Comparison of ENCODE assay signal across 22 cellular contexts in the genomic region with DNA sequence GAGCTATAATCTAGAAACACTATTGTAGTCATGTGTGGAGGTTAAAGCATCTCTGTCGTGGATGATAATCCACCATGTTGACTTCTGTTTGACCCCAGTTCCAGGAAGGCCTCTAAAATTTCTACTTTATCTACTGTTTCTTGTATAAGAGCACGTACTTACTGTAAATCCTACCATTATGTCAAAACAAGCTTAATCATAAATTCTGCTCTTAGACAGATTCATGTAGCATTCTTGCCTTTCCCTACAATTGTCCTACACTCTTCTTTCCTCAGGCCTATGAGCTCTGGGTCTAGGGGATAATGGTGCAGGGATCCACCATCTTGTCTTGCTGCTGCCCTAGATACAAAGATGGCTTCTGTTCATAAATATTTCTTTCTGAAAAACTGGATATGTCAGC.
"Had no signal": no experiment of that assay in that cellular context is flagged by ENCODE, and none has a peak within 500 bp of the region (broad histone marks: within the 10 kb centered on the region; RNA-seq: fewer than 3 reads in every experiment).

No MANE protein-coding gene starts in this region.

- H3K27ac ChIP-seq: KMS-11, RWPE1 had no signal

- H3K9me3 ChIP-seq: SK-N-SH had no signal

- H3K4me2 ChIP-seq: KMS-11, SK-N-SH had no signal

- H3K9ac ChIP-seq: KMS-11, SK-N-SH had no signal

- DNase-seq: IMR-90, Kasumi-1, MM.1S, NCI-H1092 treated with DMSO at 0.1 percent for 48 hours, NCI-H1436, NCI-H187, NCI-H2029, NCI-H2081 treated with DMSO at 0.1 percent for 48 hours, NCI-H2171, NCI-H226, NCI-H446, NCI-H510A, NCI-H524 treated with DMSO at 0.1 percent for 48 hours, NCI-H69, NCI-H774, PC-3, SHP77, SK-N-SH had no signal

- ATAC-seq: HepG2, Panc1, PC-3 had no signal
